ENCODE assay signal across 25 cellular contexts in the genomic region with DNA sequence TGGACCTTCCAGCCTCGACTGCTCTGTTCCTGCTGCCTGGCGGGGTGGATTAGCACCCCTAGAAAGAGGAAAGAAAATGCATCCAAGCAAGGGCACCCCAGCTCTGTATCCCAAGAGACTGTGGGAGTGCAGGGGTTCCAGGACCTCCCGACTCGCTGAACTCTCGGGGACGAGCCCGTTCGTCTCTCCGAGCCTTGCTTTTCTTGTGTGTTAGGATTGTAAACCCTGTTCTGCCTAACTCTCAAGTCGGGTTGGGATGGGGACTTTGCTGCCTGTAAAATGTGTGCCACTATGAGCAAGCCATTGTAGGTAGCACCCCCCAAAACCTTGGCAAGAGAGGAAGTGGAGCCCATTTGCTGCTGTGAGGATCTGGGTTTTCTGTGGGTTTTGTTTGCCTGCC.
"Had no signal": no experiment of that assay in that cellular context is flagged by ENCODE, and none has a peak within 500 bp of the region (broad histone marks: within the 10 kb centered on the region; RNA-seq: fewer than 3 reads in every experiment).

No MANE protein-coding gene starts in this region.

- H3K36me3 ChIP-seq: colonic mucosa, esophagus muscularis mucosa, esophagus squamous epithelium, gastrocnemius medialis, gastroesophageal sphincter, heart left ventricle, heart right ventricle had no signal

- H3K27ac Mint-ChIP-seq: dendritic cell treated with granulocyte-macrophage colony-stimulating factor and Interleukin-4, amounts not matched to agents 40 ng/mL and 50 ng/mL, for 4 days; effector memory CD8-positive, alpha-beta T cell; endodermal cell had no signal

- H3K27me3 ChIP-seq: colonic mucosa had no signal

- H3K9me3 Mint-ChIP-seq: dendritic cell treated with granulocyte-macrophage colony-stimulating factor and Interleukin-4, amounts not matched to agents 40 ng/mL and 50 ng/mL, for 4 days; effector memory CD8-positive, alpha-beta T cell had no signal

- ATAC-seq: effector memory CD8-positive, alpha-beta T cell; esophagus mucosa; foreskin keratinocyte; gastrocnemius medialis; gastroesophageal sphincter; heart left ventricle; heart right ventricle had no signal

- H3K9me3 ChIP-seq: colonic mucosa, esophagus squamous epithelium, gastrocnemius medialis had no signal

- DNase-seq: colonic mucosa; cortex of kidney; dermis blood vessel endothelial cell; dorsolateral prefrontal cortex; effector CD4-positive, alpha-beta T cell; effector CD8-positive, alpha-beta T cell; effector memory CD4-positive, alpha-beta T cell; effector memory CD8-positive, alpha-beta T cell; endodermal cell; erythroblast; esophagus squamous epithelium; foreskin fibroblast; foreskin keratinocyte; foreskin melanocyte; gastrocnemius medialis; glutamatergic neuron; head of caudate nucleus; heart left ventricle; heart right ventricle had no signal

- H3K4me3 Mint-ChIP-seq: dendritic cell treated with granulocyte-macrophage colony-stimulating factor and Interleukin-4, amounts not matched to agents 40 ng/mL and 50 ng/mL, for 4 days; effector memory CD8-positive, alpha-beta T cell; endodermal cell had no signal

- H3K27ac ChIP-seq: colonic mucosa, coronary artery, dorsolateral prefrontal cortex, epithelial cell of prostate, esophagus muscularis mucosa, esophagus squamous epithelium, foreskin keratinocyte, gastrocnemius medialis, gastroesophageal sphincter, heart left ventricle, heart right ventricle had no signal

- H3K4me1 ChIP-seq: colonic mucosa, esophagus muscularis mucosa, esophagus squamous epithelium, foreskin keratinocyte, gastrocnemius medialis, gastroesophageal sphincter, heart left ventricle, heart right ventricle had no signal

- H3K4me3 ChIP-seq: colonic mucosa, coronary artery, dorsolateral prefrontal cortex, esophagus muscularis mucosa, esophagus squamous epithelium, gastrocnemius medialis, gastroesophageal sphincter, heart left ventricle, heart right ventricle had no signal
